1 cellular context compared by ENCODE assay signal in genomic region chr1:1437033-1437903, GRCh38.
A peak's percentile ranks its signal among the peaks of the same experiment; 100 is the strongest.
TF ChIP-seq lines count a peak whose summit lies in the region.

No MANE protein-coding gene starts in this region.

TF ChIP-seq in K562, 482 proteins besides CTCF, POLR2A, EP300 and RAD21:
- TF ChIP-seq ETV1 (tag; conservative IDR thresholded peaks at IDR 0.05; ENCODE audit: low read depth), result no peak
- TF ChIP-seq XRCC5 (IDR thresholded peaks at IDR 0.05; ENCODE audit: low read depth, low read length), result no peak
- TF ChIP-seq NRF1 (conservative IDR thresholded peaks at IDR 0.05 in 1 of 2, IDR thresholded peaks at IDR 0.05 in 1 of 2), result no peak
- peak; percentile 29 for TF ChIP-seq RBBP5 (IDR thresholded peaks at IDR 0.05; ENCODE audit: borderline replicate concordance, insufficient read depth, low read length, poor library complexity, severe bottlenecking)
- no peak for TF ChIP-seq RBM15 (IDR thresholded peaks at IDR 0.05; ENCODE audit: insufficient read depth, low read length)
- TF ChIP-seq TEAD1 (CRISPR knock-in tag; IDR thresholded peaks at IDR 0.05), result no peak
- no peak for TF ChIP-seq ZMIZ1 (IDR thresholded peaks at IDR 0.05; ENCODE audit: low read depth in 2 of 2, low read length in 2 of 2)
- TF ChIP-seq PTBP1 (IDR thresholded peaks at IDR 0.05; ENCODE audit: low read depth, low read length), result no peak
- no peak for TF ChIP-seq BRF1 (IDR thresholded peaks at IDR 0.05; ENCODE audit: borderline replicate concordance, extremely low read depth, insufficient read length)
- no peak for TF ChIP-seq ZNF551 (CRISPR knock-in tag; IDR thresholded peaks at IDR 0.05)
- TF ChIP-seq STAG1 (CRISPR knock-in tag; IDR thresholded peaks at IDR 0.05; ENCODE audit: borderline replicate concordance), result 0 out of 2 replicates have a peak, but pooled peaks have one; percentile 4
- no peak for TF ChIP-seq KDM5B (IDR thresholded peaks at IDR 0.05; ENCODE audit: insufficient replicate concordance, low read depth, low read length)
- TF ChIP-seq ZNF280B (CRISPR knock-in tag; IDR thresholded peaks at IDR 0.05), result no peak
- TF ChIP-seq RBFOX2 (IDR thresholded peaks at IDR 0.05; ENCODE audit: low read depth, low read length), result 0 out of 2 replicates have a peak, but pooled peaks have one; percentile 18
- no peak for TF ChIP-seq NFATC3 (IDR thresholded peaks at IDR 0.05)
- TF ChIP-seq CEBPZ (IDR thresholded peaks at IDR 0.05; ENCODE audit: borderline replicate concordance, low read depth, low read length), result no peak
- no peak for TF ChIP-seq EGR1 (conservative IDR thresholded peaks at IDR 0.05)
- TF ChIP-seq KLF10 (CRISPR knock-in tag; IDR thresholded peaks at IDR 0.05), result no peak
- TF ChIP-seq GABPB2 (CRISPR knock-in tag; conservative IDR thresholded peaks at IDR 0.05), result no peak
- no peak for TF ChIP-seq POLR2G (IDR thresholded peaks at IDR 0.05; ENCODE audit: low read depth, low read length)
- no peak for TF ChIP-seq BRCA1 (IDR thresholded peaks at IDR 0.05)
- no peak for TF ChIP-seq BRCA1 (CRISPR knock-in tag; IDR thresholded peaks at IDR 0.05)
- TF ChIP-seq ZNF277 (CRISPR knock-in tag; IDR thresholded peaks at IDR 0.05; ENCODE audit: borderline replicate concordance), result no peak
- peak; percentile 48; the same call in 1 of the 2 replicates for TF ChIP-seq HNRNPL (IDR thresholded peaks at IDR 0.05; ENCODE audit: low read depth, low read length)
- no peak for TF ChIP-seq ZNF263 (CRISPR knock-in tag; IDR thresholded peaks at IDR 0.05; ENCODE audit: borderline replicate concordance)
- TF ChIP-seq ZBTB17 (CRISPR knock-in tag; IDR thresholded peaks at IDR 0.05), result no peak
